In genomic region chr5:10735569-10736255, GRCh38 we compare ENCODE assay signal across 9 cellular contexts. TPM values are rescaled to one million over a fixed set of nuclear protein-coding genes. Genes with fewer than 3 reads are reported as not detected.
DNase-seq lines count a peak whose midpoint lies in the region; ATAC-seq and TF ChIP-seq lines count a peak whose summit lies in the region.
"Had no signal": no experiment of that assay in that cellular context is flagged by ENCODE, and none has a peak within 500 bp of the region (broad histone marks: within the 10 kb centered on the region; RNA-seq: fewer than 3 reads in every experiment).

No MANE protein-coding gene starts in this region.

- TF ChIP-seq POLR2A in thyroid gland (IDR thresholded peaks at IDR 0.05), result no peak

- no peak overlapping the region for H3K27ac Mint-ChIP-seq in activated CD8-positive, alpha-beta T cell treated with anti-CD3 and anti-CD28 coated beads for 36 hours

- H3K36me3 Mint-ChIP-seq in activated CD8-positive, alpha-beta T cell treated with anti-CD3 and anti-CD28 coated beads for 36 hours (ENCODE audit: low read depth), result peaks cover 34% of the 10 kb centered on the region

- H3K4me3 Mint-ChIP-seq in activated CD8-positive, alpha-beta T cell treated with anti-CD3 and anti-CD28 coated beads for 36 hours, result no peak overlapping the region

- no peak for TF ChIP-seq CTCF in thyroid gland (IDR thresholded peaks at IDR 0.05)
- TF ChIP-seq CTCF in activated CD8-positive, alpha-beta T cell treated with anti-CD3 and anti-CD28 coated beads for 36 hours (IDR thresholded peaks at IDR 0.05), result no peak

- ATAC-seq in Right ventricle myocardium superior (ENCODE audit: poor library complexity), result peak; percentile 88
- peak; percentile 75 for ATAC-seq in HG03060 (IDR thresholded peaks at IDR 0.05; ENCODE audit: low read depth, unreplicated experiment)
- ATAC-seq in activated CD8-positive, alpha-beta T cell treated with anti-CD3 and anti-CD28 coated beads for 36 hours, result no peak
- ATAC-seq: left lung had no signal

- intact Hi-C loops in Right ventricle myocardium superior (cut with DNase I) (no loop called here), cardiac septum (cut with DNase I) (no loop called here), thyroid gland (cut with DNase I) (no loop called here)
- intact Hi-C loops in activated CD8-positive, alpha-beta T cell treated with anti-CD3 and anti-CD28 coated beads for 36 hours (cut with micrococcal nuclease), result no loop called here

- H3K4me3 ChIP-seq in thyroid gland (replicated peaks in 1 of 3), result no peak overlapping the region
- H3K4me3 ChIP-seq: left lung had no signal

- DNase-seq in Right ventricle myocardium superior (peak; percentile 51), cardiac septum (ENCODE audit: low spot score) (no peak), SKM-1 (lab: John Stamatoyannopoulos, UW; ENCODE audit: unreplicated experiment) (peak; percentile 34), thyroid gland (no peak), NCI-H510A (lab: John Stamatoyannopoulos, UW) (no peak), OCI-M2 (lab: John Stamatoyannopoulos, UW; ENCODE audit: unreplicated experiment) (no peak)
- DNase-seq in activated CD8-positive, alpha-beta T cell treated with anti-CD3 and anti-CD28 coated beads for 36 hours, result no peak
- DNase-seq: left lung had no signal

- H3K4me1 Mint-ChIP-seq in activated CD8-positive, alpha-beta T cell treated with anti-CD3 and anti-CD28 coated beads for 36 hours (ENCODE audit: low read depth), result peaks cover 6% of the 10 kb centered on the region

- no peaks in the 10 kb centered on the region for H3K9me3 ChIP-seq in thyroid gland
- H3K9me3 ChIP-seq: left lung had no signal

- peaks cover 23 to 40% of the 10 kb centered on the region in 2 donors for H3K4me1 ChIP-seq in thyroid gland

- no peaks in the 10 kb centered on the region for H3K27me3 ChIP-seq in thyroid gland
- H3K27me3 ChIP-seq: left lung had no signal

- POLR2A ChIA-PET in activated CD8-positive, alpha-beta T cell treated with anti-CD3 and anti-CD28 coated beads for 36 hours (lab: Charles Lee), result no interaction called here

- WGBS in thyroid gland, 2 donors, result 88 to 91% methylated on average over 8 of the region's 8 CpGs

- no peaks in the 10 kb centered on the region for H3K27me3 Mint-ChIP-seq in activated CD8-positive, alpha-beta T cell treated with anti-CD3 and anti-CD28 coated beads for 36 hours

- H3K9me3 Mint-ChIP-seq in activated CD8-positive, alpha-beta T cell treated with anti-CD3 and anti-CD28 coated beads for 36 hours, result no peaks in the 10 kb centered on the region

- H3K36me3 ChIP-seq in thyroid gland, result no peaks in the 10 kb centered on the region

- H3K27ac ChIP-seq in thyroid gland, result peak overlapping the region in 2 of 3 donors; percentile 69 to 71
- H3K27ac ChIP-seq: left lung had no signal

- CTCF ChIA-PET in activated CD8-positive, alpha-beta T cell treated with anti-CD3 and anti-CD28 coated beads for 36 hours (lab: Charles Lee), result no interaction called here

RNA-seq across cellular contexts. Expression of gene DAP, which starts 25.3 kb away (rescaled TPM):
- total RNA-seq in Right ventricle myocardium superior (13.6 TPM), cardiac septum (56.2 TPM), thyroid gland (100 to 1,000 TPM in 3 of 4 donors, 10 to 100 TPM in 1; 66.1 to 130 (median 106) TPM)
- total RNA-seq in activated CD8-positive, alpha-beta T cell treated with anti-CD3 and anti-CD28 coated beads for 36 hours, result 10 to 100 TPM; 42.5 to 45.3 TPM

Comparison
In these comparisons a context has a peak if more than half of its experiments do, and no peak if none do; other contexts are left out.
1. DNase-seq: peak in Right ventricle myocardium superior (single experiment) and SKM-1 (single experiment); none in cardiac septum (single experiment), thyroid gland (0 of 2), NCI-H510A (single experiment), OCI-M2 (single experiment) and activated CD8-positive, alpha-beta T cell treated with anti-CD3 and anti-CD28 coated beads for 36 hours (single experiment).